ENCODE assay signal across 21 cellular contexts in genomic region chr1:23140940-23141596, GRCh38. TPM values are rescaled to one million over a fixed set of nuclear protein-coding genes. Genes with fewer than 3 reads are reported as not detected.
A peak's percentile ranks its signal among the peaks of the same experiment; 100 is the strongest.
DNase-seq lines count a peak whose midpoint lies in the region; ATAC-seq, FAIRE-seq and TF ChIP-seq lines count a peak whose summit lies in the region.
"Had no signal": no experiment of that assay in that cellular context is flagged by ENCODE, and none has a peak within 500 bp of the region (broad histone marks: within the 10 kb centered on the region; RNA-seq: fewer than 3 reads in every experiment).

No MANE protein-coding gene starts in this region.

- H2BK20ac ChIP-seq in H1 (ENCODE audit: low read length), result no peak overlapping the region

- H4K8ac ChIP-seq in H1 (ENCODE audit: extremely low read depth, insufficient read depth, low read length), result peak overlapping the region; percentile 93

- POLR2A ChIA-PET in H1 (lab: Charles Lee; ENCODE audit: partially characterized antibody), result interaction anchor here (0.9 to 1.9 kb wide), 3 partner anchors 10 to 28 kb away, joined by 3 to 6 read pairs (median 3); partner anchors contain the start of gene LUZP1

- no peak overlapping the region for H2AFZ ChIP-seq in H1 (ENCODE audit: low read length)
- H2AFZ ChIP-seq: PC-9 had no signal

- H3K18ac ChIP-seq in H1 (ENCODE audit: extremely low read depth, low read length), result no peak overlapping the region; the same call in 1 of the 2 replicates

- H2AK5ac ChIP-seq in H1 (ENCODE audit: low read depth, low read length), result no peak overlapping the region

- TF ChIP-seq RAD21 in H1 (IDR thresholded peaks at IDR 0.05 in 1 of 2, conservative IDR thresholded peaks at IDR 0.05 in 1 of 2; ENCODE audit: low read depth in 2 of 2, low read length in 2 of 2), result no peak

- ATAC-seq in natural killer cell (peak in 2 of 3 donors; percentile 15 to 26), upper lobe of left lung (ENCODE audit: low FRiP score in 2 of 2) (peak; percentile 14 to 47)

- H4K91ac ChIP-seq in H1 (replicated peaks; ENCODE audit: insufficient read length, low read length), result no peak overlapping the region

- no peaks in the 10 kb centered on the region for H3K27me3 Mint-ChIP-seq in T-helper 2 cell treated with Interferon-gamma antibody and Interleukin-4, amounts not matched to agents 5 μg/mL and 100 μg/mL, for 36 hours (ENCODE audit: low read depth)
- H3K27me3 Mint-ChIP-seq in natural killer cell (ENCODE audit: low read depth in 2 of 2), result no peaks in the 10 kb centered on the region
- H3K27me3 Mint-ChIP-seq: CD8-positive, alpha-beta memory T cell had no signal

- no peak for FAIRE-seq in H1 (lab: Jason Lieb, UNC)
- FAIRE-seq: GM19239 had no signal

- TF ChIP-seq CTCF in H1 (IDR thresholded peaks at IDR 0.05; ENCODE audit: control extremely low read depth in 1 of 3, insufficient read depth in 1 of 3, low read depth in 1 of 3, low read length in 3 of 3) (no peak), natural killer cell (IDR thresholded peaks at IDR 0.05) (no peak), upper lobe of left lung (IDR thresholded peaks at IDR 0.05) (no peak), colonic mucosa (IDR thresholded peaks at IDR 0.05) (no peak)

- H3K4ac ChIP-seq in H1 (replicated peaks; ENCODE audit: insufficient read length, low read depth, low read length), result no peak overlapping the region

- H3K27ac Mint-ChIP-seq in T-helper 2 cell treated with Interferon-gamma antibody and Interleukin-4, amounts not matched to agents 5 μg/mL and 100 μg/mL, for 36 hours, result peak overlapping the region; percentile 7
- H3K27ac Mint-ChIP-seq in natural killer cell, result peak overlapping the region; percentile 50 to 60

- H3K4me3 ChIP-seq in H1 (ENCODE audit: extremely low read depth in 1 of 4, insufficient read depth in 2 of 4, low read depth in 3 of 4, low read length in 4 of 4) (no peak overlapping the region), upper lobe of left lung (no peak overlapping the region), colonic mucosa (no peak overlapping the region)
- H3K4me3 ChIP-seq: BLaER1, PC-9 had no signal

- CTCF ChIA-PET in H1 (lab: Charles Lee; ENCODE audit: partially characterized antibody), result interaction anchor here (0.6 to 1.8 kb wide), 6 partner anchors 19 to 584 kb away, joined by 3 to 7 read pairs (median 4); partner anchors contain the start of gene LUZP1

- peaks cover 14% of the 10 kb centered on the region for H3K79me1 ChIP-seq in H1 (ENCODE audit: low read depth, low read length)

- peaks cover 0 to 86% of the 10 kb centered on the region in 2 experiments; a peak in 3 of 4 replicates for H3K79me2 ChIP-seq in H1 (ENCODE audit: control insufficient read depth in 1 of 2, insufficient read depth in 2 of 2, low read length in 2 of 2)

- no peak for TF ChIP-seq EP300 in H1 (IDR thresholded peaks at IDR 0.05; ENCODE audit: borderline replicate concordance in 1 of 2, low read depth in 2 of 2, low read length in 2 of 2)
- no peak for TF ChIP-seq EP300 in upper lobe of left lung (IDR thresholded peaks at IDR 0.05)

- H2BK5ac ChIP-seq in H1 (ENCODE audit: low read depth, low read length), result peak overlapping the region; percentile 6; the same call in 1 of the 2 replicates

- no peak overlapping the region for H3K23ac ChIP-seq in H1 (ENCODE audit: insufficient read length)

- H3K9ac ChIP-seq in H1 (replicated peaks in 1 of 4; ENCODE audit: extremely low read depth in 1 of 4, low read depth in 3 of 4, low read length in 3 of 4) (no peak overlapping the region), colonic mucosa (ENCODE audit: low read depth in 2 of 2, low read length in 2 of 2) (no peak overlapping the region)
- H3K9ac ChIP-seq: BLaER1 had no signal

- H4K20me1 ChIP-seq in H1 (replicated peaks in 1 of 2; ENCODE audit: control insufficient read depth in 1 of 2, insufficient read depth in 2 of 2, low read length in 2 of 2), result peaks cover 0 to 14% of the 10 kb centered on the region in 2 experiments

- H3K23me2 ChIP-seq in H1 (ENCODE audit: low read depth, low read length), result no peaks in the 10 kb centered on the region; the same call in 1 of the 2 replicates

- H3K4me1 ChIP-seq in H1 (replicated peaks in 1 of 4; ENCODE audit: control insufficient read depth in 3 of 4, insufficient read depth in 4 of 4, low read length in 3 of 4) (no peaks in the 10 kb centered on the region), upper lobe of left lung (peaks cover 0 to 2% (median 0%) of the 10 kb centered on the region in 4 donors), colonic mucosa (no peaks in the 10 kb centered on the region)
- H3K4me1 ChIP-seq: BLaER1 had no signal

- no peak overlapping the region for H3K56ac ChIP-seq in H1 (replicated peaks; ENCODE audit: insufficient read length, low read depth, low read length)

- 92% methylated on average over 6 of the region's 6 CpGs; no CpG with 5 or more reads in 1 of the 2 experiments for WGBS in H1 (ENCODE audit: extremely low coverage in 1 of 2, insufficient coverage in 1 of 2, insufficient read length in 1 of 2, insufficient replicate concordance in 2 of 2, low coverage in 1 of 2, low lambda C conversion rate in 2 of 2, missing lambda C conversion rate in 1 of 2), 2 experiments
- 99 to 100% methylated on average over 6 of the region's 6 CpGs for WGBS in upper lobe of left lung, 2 donors

- no peaks in the 10 kb centered on the region for H3K9me3 ChIP-seq in H1 (ENCODE audit: insufficient read depth in 2 of 2, low read depth in 1 of 2, low read length in 1 of 2)
- H3K9me3 ChIP-seq in upper lobe of left lung, result no peaks in the 10 kb centered on the region
- no peaks in the 10 kb centered on the region for H3K9me3 ChIP-seq in colonic mucosa
- H3K9me3 ChIP-seq: BLaER1 had no signal

- no peaks in the 10 kb centered on the region for H3K36me3 Mint-ChIP-seq in T-helper 2 cell treated with Interferon-gamma antibody and Interleukin-4, amounts not matched to agents 5 μg/mL and 100 μg/mL, for 36 hours (ENCODE audit: low read depth)
- H3K36me3 Mint-ChIP-seq in natural killer cell, result no peaks in the 10 kb centered on the region

- no peak overlapping the region for H2BK12ac ChIP-seq in H1 (ENCODE audit: low read depth, low read length)

- no peaks in the 10 kb centered on the region for H3K9me3 Mint-ChIP-seq in T-helper 2 cell treated with Interferon-gamma antibody and Interleukin-4, amounts not matched to agents 5 μg/mL and 100 μg/mL, for 36 hours
- no peaks in the 10 kb centered on the region for H3K9me3 Mint-ChIP-seq in natural killer cell
- H3K9me3 Mint-ChIP-seq: CD8-positive, alpha-beta memory T cell had no signal

- H3K14ac ChIP-seq in H1 (ENCODE audit: insufficient read length), result no peak overlapping the region

- H3K4me1 Mint-ChIP-seq in T-helper 2 cell treated with Interferon-gamma antibody and Interleukin-4, amounts not matched to agents 5 μg/mL and 100 μg/mL, for 36 hours (ENCODE audit: low read depth), result peaks cover 1% of the 10 kb centered on the region
- H3K4me1 Mint-ChIP-seq in natural killer cell, result peaks cover 24 to 41% of the 10 kb centered on the region in 2 donors

- TF ChIP-seq POLR2A in H1 (IDR thresholded peaks at IDR 0.05; ENCODE audit: control extremely low read depth in 1 of 2, low read depth in 2 of 2, low read length in 2 of 2) (no peak), upper lobe of left lung (IDR thresholded peaks at IDR 0.05) (no peak)

- H3K27me3 ChIP-seq in H1 (replicated peaks in 1 of 4; ENCODE audit: control insufficient read depth in 3 of 4, extremely low read depth in 1 of 4, insufficient read depth in 3 of 4, low read length in 3 of 4), result no peaks in the 10 kb centered on the region
- H3K27me3 ChIP-seq in upper lobe of left lung, result no peaks in the 10 kb centered on the region
- H3K27me3 ChIP-seq in colonic mucosa, result no peaks in the 10 kb centered on the region
- H3K27me3 ChIP-seq: BLaER1 had no signal

- H3K27ac ChIP-seq in H1 (ENCODE audit: low read depth, low read length), result no peak overlapping the region
- H3K27ac ChIP-seq in upper lobe of left lung, result no peak overlapping the region
- H3K27ac ChIP-seq in colonic mucosa, result no peak overlapping the region
- H3K27ac ChIP-seq: 22Rv1, BLaER1, PC-9 had no signal

- no peak overlapping the region for H3K4me2 ChIP-seq in H1 (ENCODE audit: insufficient read depth in 1 of 2, low read depth in 2 of 2, low read length in 2 of 2)
- H3K4me2 ChIP-seq: BLaER1, PC-9 had no signal

- no peak for DNase-seq in T-helper 2 cell treated with Interferon-gamma antibody and Interleukin-4, amounts not matched to agents 5 μg/mL and 100 μg/mL, for 36 hours (ENCODE audit: low spot score)
- DNase-seq in T-helper 2 cell (no peak), H1 (ENCODE audit: low read depth in 1 of 2, low spot score in 2 of 2) (no peak), natural killer cell (no peak), upper lobe of left lung (peak in 1 of 2 donors; percentile 38), DMS114 treated with DMSO at 0.1 percent for 48 hours (lab: John Stamatoyannopoulos, UW; ENCODE audit: unreplicated experiment) (no peak), colonic mucosa (no peak), DMS153 (lab: John Stamatoyannopoulos, UW) (no peak)
- DNase-seq: CD8-positive, alpha-beta memory T cell; GDM1; H7; Karpas-422; MM.1S; NCI-H1092 treated with DMSO at 0.1 percent for 48 hours; NCI-H2081 treated with DMSO at 0.1 percent for 48 hours; NCI-H510A; NCI-H774; PC-9 had no signal

- no peak overlapping the region for H2BK15ac ChIP-seq in H1 (ENCODE audit: low read length)

- H3K4me3 Mint-ChIP-seq in T-helper 2 cell treated with Interferon-gamma antibody and Interleukin-4, amounts not matched to agents 5 μg/mL and 100 μg/mL, for 36 hours, result no peak overlapping the region
- H3K4me3 Mint-ChIP-seq in natural killer cell, result no peak overlapping the region

- no peaks in the 10 kb centered on the region for H3K36me3 ChIP-seq in H1 (ENCODE audit: control insufficient read depth in 2 of 4, insufficient read depth in 4 of 4, low read length in 3 of 4)
- no peaks in the 10 kb centered on the region for H3K36me3 ChIP-seq in upper lobe of left lung
- no peaks in the 10 kb centered on the region for H3K36me3 ChIP-seq in colonic mucosa

- no peak overlapping the region for H4K5ac ChIP-seq in H1 (ENCODE audit: insufficient read length, low read depth, low read length)

- intact Hi-C loops in natural killer cell (cut with micrococcal nuclease), result no loop called here
- intact Hi-C loops in colonic mucosa (cut with DNase I), result no loop called here

- H2BK120ac ChIP-seq in H1 (replicated peaks; ENCODE audit: low read depth, low read length), result no peak overlapping the region

RNA-seq across cellular contexts. Expression of gene LUZP1, which starts 27.6 kb away (rescaled TPM):
- total RNA-seq in H1 (2021; fragmentation: NEBNext Ultra II Directional; extraction: Animal tissue kit (Norgen Biotek cat#: 25700)), result 59.9 and 60.5 TPM in 2 replicates
- 12.2 and 14.0 TPM in 2 replicates for polyA plus RNA-seq in H1 (2011; rRNA removed)
- 17.0 TPM for polyA plus RNA-seq in H1 (2011; cell fraction: cytosol; rRNA removed)
- 22.3 TPM for polyA plus RNA-seq in H1 (2011; cell fraction: nucleus; rRNA removed)
- polyA plus RNA-seq in H1 (2012, experiment 1 of 2), result 19.6 to 24.4 TPM (median 23.5 TPM) in 4 replicates
- 3.8 TPM for polyA plus RNA-seq in H1 (2012, experiment 2 of 2)
- 39.7 TPM for polyA plus RNA-seq in H1 (2013, experiment 1 of 2)
- 36.7 TPM for polyA plus RNA-seq in H1 (2013, experiment 2 of 2)
- polyA minus RNA-seq in H1 (2011; rRNA and poly(A)+ RNA removed), result 57.0 and 62.5 TPM in 2 replicates
- polyA minus RNA-seq in H1 (2011; cell fraction: cytosol; rRNA and poly(A)+ RNA removed), result 30.6 TPM
- 44.7 TPM for polyA minus RNA-seq in H1 (2011; cell fraction: nucleus; rRNA and poly(A)+ RNA removed)
- total RNA-seq in natural killer cell (10 to 100 TPM; 37.0 to 49.4 (median 39.6) TPM), upper lobe of left lung (10 to 100 TPM; 12.6 to 33.0 (median 21.2) TPM), colonic mucosa (10 to 100 TPM; 42.4 to 50.4 TPM)
